ENCODE assay signal across 8 cellular contexts in genomic region chr9:122941560-122942234, GRCh38. TPM values are rescaled to one million over a fixed set of nuclear protein-coding genes. Genes with fewer than 3 reads are reported as not detected.
DNase-seq lines count a peak whose midpoint lies in the region; ATAC-seq, FAIRE-seq and TF ChIP-seq lines count a peak whose summit lies in the region.

No MANE protein-coding gene starts in this region.

- peaks cover 4% of the 10 kb centered on the region in 2 experiments for H4K20me1 ChIP-seq in H1 (replicated peaks in 1 of 2; ENCODE audit: control insufficient read depth in 1 of 2, insufficient read depth in 2 of 2, low read length in 2 of 2)

- TF ChIP-seq RAD21 in H1 (IDR thresholded peaks at IDR 0.05 in 1 of 2, conservative IDR thresholded peaks at IDR 0.05 in 1 of 2; ENCODE audit: low read depth in 2 of 2, low read length in 2 of 2), result no peak

- 13% methylated on average over 18 of the region's 18 CpGs; no CpG with 5 or more reads in 1 of the 2 experiments for WGBS in H1 (ENCODE audit: extremely low coverage in 1 of 2, insufficient coverage in 1 of 2, insufficient read length in 1 of 2, insufficient replicate concordance in 2 of 2, low coverage in 1 of 2, low lambda C conversion rate in 2 of 2, missing lambda C conversion rate in 1 of 2), 2 experiments

- no peak overlapping the region; the same call in 1 of the 2 replicates for H2AK5ac ChIP-seq in H1 (ENCODE audit: low read depth, low read length)

- H4K91ac ChIP-seq in H1 (replicated peaks; ENCODE audit: insufficient read length, low read length), result peak overlapping the region; percentile 20

- H4K5ac ChIP-seq in H1 (ENCODE audit: insufficient read length, low read depth, low read length), result peak overlapping the region; percentile 7

- TF ChIP-seq CTCF in 22Rv1 (IDR thresholded peaks at IDR 0.05) (no peak), H1 (IDR thresholded peaks at IDR 0.05; ENCODE audit: control extremely low read depth in 1 of 3, insufficient read depth in 1 of 3, low read depth in 1 of 3, low read length in 3 of 3) (no peak), mucosa of descending colon (IDR thresholded peaks at IDR 0.05) (no peak)

- H3K4me1 ChIP-seq in H1 (replicated peaks in 1 of 4; ENCODE audit: control insufficient read depth in 3 of 4, insufficient read depth in 4 of 4, low read length in 3 of 4) (peaks cover 2 to 7% (median 2%) of the 10 kb centered on the region in 4 experiments; a peak in 5 of 7 replicates), mucosa of descending colon (ENCODE audit: low read depth) (peaks cover 31% of the 10 kb centered on the region)

- no peak overlapping the region for H2BK120ac ChIP-seq in H1 (replicated peaks; ENCODE audit: low read depth, low read length)

- no peak for TF ChIP-seq EP300 in H1 (IDR thresholded peaks at IDR 0.05; ENCODE audit: borderline replicate concordance in 1 of 2, low read depth in 2 of 2, low read length in 2 of 2)

- H3K4me2 ChIP-seq in H1 (ENCODE audit: insufficient read depth in 1 of 2, low read depth in 2 of 2, low read length in 2 of 2), result peak overlapping the region; percentile 90 to 98

- H3K36me3 ChIP-seq in H1 (ENCODE audit: control insufficient read depth in 2 of 4, insufficient read depth in 4 of 4, low read length in 3 of 4) (peaks cover 2 to 14% (median 4%) of the 10 kb centered on the region in 4 experiments; a peak in 3 of 8 replicates), mucosa of descending colon (ENCODE audit: low read depth) (no peaks in the 10 kb centered on the region)

- H3K18ac ChIP-seq in H1 (ENCODE audit: extremely low read depth, low read length), result no peak overlapping the region; the same call in 1 of the 2 replicates

- CTCF ChIA-PET in H1 (lab: Charles Lee; ENCODE audit: partially characterized antibody), result no interaction called here

- no peak for TF ChIP-seq POLR2A in H1 (IDR thresholded peaks at IDR 0.05; ENCODE audit: control extremely low read depth in 1 of 2, low read depth in 2 of 2, low read length in 2 of 2)

- peak overlapping the region; percentile 99; the same call in 1 of the 2 replicates for H4K8ac ChIP-seq in H1 (ENCODE audit: extremely low read depth, insufficient read depth, low read length)

- H3K4me3 ChIP-seq in H1 (ENCODE audit: extremely low read depth in 1 of 4, insufficient read depth in 2 of 4, low read depth in 3 of 4, low read length in 4 of 4) (peak overlapping the region; percentile 83 to 93 (median 90)), mucosa of descending colon (peak overlapping the region; percentile 56)

- FAIRE-seq in GM19239 (lab: Jason Lieb, UNC), result peak; percentile 81
- FAIRE-seq in RCC 7860 (lab: Jason Lieb, UNC), result no peak
- no peak for FAIRE-seq in H1 (lab: Jason Lieb, UNC)

- no peak overlapping the region for H3K4ac ChIP-seq in H1 (replicated peaks; ENCODE audit: insufficient read length, low read depth, low read length)

- peak overlapping the region; percentile 35; the same call in 1 of the 2 replicates for H2BK12ac ChIP-seq in H1 (ENCODE audit: low read depth, low read length)

- no peak overlapping the region for H3K14ac ChIP-seq in H1 (ENCODE audit: insufficient read length)

- H3K56ac ChIP-seq in H1 (replicated peaks; ENCODE audit: insufficient read length, low read depth, low read length), result peak overlapping the region; percentile 11

- peak overlapping the region; percentile 92 to 96 (median 94) for H3K9ac ChIP-seq in H1 (replicated peaks in 1 of 4; ENCODE audit: extremely low read depth in 1 of 4, low read depth in 3 of 4, low read length in 3 of 4)

- intact Hi-C loops in mucosa of descending colon (cut with DNase I, micrococcal nuclease), result no loop called here

- H3K9me3 ChIP-seq in H1 (ENCODE audit: insufficient read depth in 2 of 2, low read depth in 1 of 2, low read length in 1 of 2) (no peaks in the 10 kb centered on the region), mucosa of descending colon (no peaks in the 10 kb centered on the region)

- peaks cover 35 to 54% of the 10 kb centered on the region in 2 experiments for H3K79me2 ChIP-seq in H1 (ENCODE audit: control insufficient read depth in 1 of 2, insufficient read depth in 2 of 2, low read length in 2 of 2)

- H3K23me2 ChIP-seq in H1 (ENCODE audit: low read depth, low read length), result peaks cover 3% of the 10 kb centered on the region

- peak overlapping the region; percentile 77 for H3K27ac ChIP-seq in 22Rv1
- peak overlapping the region; percentile 96 for H3K27ac ChIP-seq in H1 (ENCODE audit: low read depth, low read length)

- POLR2A ChIA-PET in H1 (lab: Charles Lee; ENCODE audit: partially characterized antibody), result interaction anchor here (0.7 to 6.2 kb wide), 11 partner anchors 9 to 131 kb away, joined by 3 to 79 read pairs (median 8); partner anchors contain the start of genes ZBTB26 and ZBTB6

- no peak overlapping the region for H2BK20ac ChIP-seq in H1 (ENCODE audit: low read length)

- H2BK5ac ChIP-seq in H1 (ENCODE audit: low read depth, low read length), result 0 out of 2 replicates have a peak overlapping the region, but pooled peaks have one; percentile 0

- no peaks in the 10 kb centered on the region for H3K79me1 ChIP-seq in H1 (ENCODE audit: low read depth, low read length)

- no peak overlapping the region for H2AFZ ChIP-seq in H1 (ENCODE audit: low read length)

- H3K27me3 ChIP-seq in H1 (replicated peaks in 1 of 4; ENCODE audit: control insufficient read depth in 3 of 4, extremely low read depth in 1 of 4, insufficient read depth in 3 of 4, low read length in 3 of 4), result no peaks in the 10 kb centered on the region

- no peak overlapping the region for H2BK15ac ChIP-seq in H1 (ENCODE audit: low read length)

- DNase-seq in GM19239 (ENCODE audit: insufficient read length, low spot score), result no peak
- peak; percentile 19 for DNase-seq in RCC 7860 (ENCODE audit: low spot score)
- DNase-seq in H1 (ENCODE audit: low read depth in 1 of 2, low spot score in 2 of 2), result no peak
- DNase-seq in mucosa of descending colon, result peak in 1 of 3 donors; percentile 37
- no peak for DNase-seq in foreskin melanocyte
- no peak for DNase-seq in NCI-H1092 treated with DMSO at 0.1 percent for 48 hours (lab: John Stamatoyannopoulos, UW)

- H3K23ac ChIP-seq in H1 (ENCODE audit: insufficient read length), result no peak overlapping the region

- peak; percentile 26 for ATAC-seq in mucosa of descending colon
- no peak for ATAC-seq in GM18867 (IDR thresholded peaks at IDR 0.05; ENCODE audit: unreplicated experiment)

TF ChIP-seq in H1, 55 proteins besides CTCF, POLR2A, EP300 and RAD21:
- TF ChIP-seq ZNF274 (IDR thresholded peaks at IDR 0.05; ENCODE audit: borderline replicate concordance, extremely low read depth, low read length) (no peak), SAP30 (IDR thresholded peaks at IDR 0.05; ENCODE audit: insufficient read depth, insufficient replicate concordance, low read length) (peak; percentile 55), POU5F1 (IDR thresholded peaks at IDR 0.05; ENCODE audit: low read depth, low read length) (no peak), SIN3A (conservative IDR thresholded peaks at IDR 0.05 in 1 of 2, IDR thresholded peaks at IDR 0.05 in 1 of 2; ENCODE audit: low read depth in 1 of 2, low read length in 2 of 2) (peak; percentile 69 to 72; a peak in 3 of 4 replicates)

RNA-seq across cellular contexts. Expression of gene RABGAP1, which starts 0.9 kb away (rescaled TPM):
- total RNA-seq in H1 (2021; fragmentation: NEBNext Ultra II Directional; extraction: Animal tissue kit (Norgen Biotek cat#: 25700)), result 33.3 and 38.3 TPM in 2 replicates
- polyA plus RNA-seq in H1 (2011; rRNA removed), result 11.6 and 15.7 TPM in 2 replicates
- polyA plus RNA-seq in H1 (2011; cell fraction: cytosol; rRNA removed), result 18.2 TPM
- 22.4 TPM for polyA plus RNA-seq in H1 (2011; cell fraction: nucleus; rRNA removed)
- polyA plus RNA-seq in H1 (2012, experiment 1 of 2), result 16.5 to 24.2 TPM (median 19.1 TPM) in 4 replicates
- 2.3 TPM for polyA plus RNA-seq in H1 (2012, experiment 2 of 2)
- polyA plus RNA-seq in H1 (2013, experiment 1 of 2), result 16.0 TPM
- polyA plus RNA-seq in H1 (2013, experiment 2 of 2), result 14.6 TPM
- 80.1 and 101 TPM in 2 replicates for polyA minus RNA-seq in H1 (2011; rRNA and poly(A)+ RNA removed)
- polyA minus RNA-seq in H1 (2011; cell fraction: cytosol; rRNA and poly(A)+ RNA removed), result 23.4 TPM
- 142 TPM for polyA minus RNA-seq in H1 (2011; cell fraction: nucleus; rRNA and poly(A)+ RNA removed)
- total RNA-seq in mucosa of descending colon, result 100 to 1,000 TPM in 1 of 3 donors, 10 to 100 TPM in 2; 54.5 to 130 (median 55.9) TPM

RNA-seq across cellular contexts. Expression of gene ZBTB26, which starts 10.4 kb away (rescaled TPM):
- 7.3 and 7.4 TPM in 2 replicates for total RNA-seq in H1 (2021; fragmentation: NEBNext Ultra II Directional; extraction: Animal tissue kit (Norgen Biotek cat#: 25700))
- polyA plus RNA-seq in H1 (2011; rRNA removed), result 3.6 and 5.7 TPM in 2 replicates
- polyA plus RNA-seq in H1 (2011; cell fraction: cytosol; rRNA removed), result 6.2 TPM
- polyA plus RNA-seq in H1 (2011; cell fraction: nucleus; rRNA removed), result 5.3 TPM
- 4.5 to 7.7 TPM (median 5.6 TPM) in 4 replicates for polyA plus RNA-seq in H1 (2012, experiment 1 of 2)
- 0.42 TPM for polyA plus RNA-seq in H1 (2012, experiment 2 of 2)
- 6.5 TPM for polyA plus RNA-seq in H1 (2013, experiment 1 of 2)
- 5.9 TPM for polyA plus RNA-seq in H1 (2013, experiment 2 of 2)
- 8.5 and 9.5 TPM in 2 replicates for polyA minus RNA-seq in H1 (2011; rRNA and poly(A)+ RNA removed)
- polyA minus RNA-seq in H1 (2011; cell fraction: cytosol; rRNA and poly(A)+ RNA removed), result 5.1 TPM
- 11.5 TPM for polyA minus RNA-seq in H1 (2011; cell fraction: nucleus; rRNA and poly(A)+ RNA removed)
- 10 to 100 TPM in 1 of 3 donors, 1 to 10 TPM in 2; 5.0 to 11.2 (median 5.1) TPM for total RNA-seq in mucosa of descending colon

RNA-seq across cellular contexts. Expression of gene ZBTB6, which starts 28.6 kb away (rescaled TPM):
- total RNA-seq in H1 (2021; fragmentation: NEBNext Ultra II Directional; extraction: Animal tissue kit (Norgen Biotek cat#: 25700)), result 9.3 and 10.0 TPM in 2 replicates
- 1.6 and 2.0 TPM in 2 replicates for polyA plus RNA-seq in H1 (2011; rRNA removed)
- polyA plus RNA-seq in H1 (2011; cell fraction: cytosol; rRNA removed), result 3.3 TPM
- polyA plus RNA-seq in H1 (2011; cell fraction: nucleus; rRNA removed), result 1.1 TPM
- polyA plus RNA-seq in H1 (2012, experiment 1 of 2), result 3.1 to 5.7 TPM (median 3.7 TPM) in 4 replicates
- polyA plus RNA-seq in H1 (2012, experiment 2 of 2), result 0.31 TPM
- 6.2 TPM for polyA plus RNA-seq in H1 (2013, experiment 1 of 2)
- 5.7 TPM for polyA plus RNA-seq in H1 (2013, experiment 2 of 2)
- polyA minus RNA-seq in H1 (2011; rRNA and poly(A)+ RNA removed), result 7.8 and 11.4 TPM in 2 replicates
- 4.8 TPM for polyA minus RNA-seq in H1 (2011; cell fraction: cytosol; rRNA and poly(A)+ RNA removed)
- 10.0 TPM for polyA minus RNA-seq in H1 (2011; cell fraction: nucleus; rRNA and poly(A)+ RNA removed)
- total RNA-seq in mucosa of descending colon, result 1 to 10 TPM; 6.5 to 8.0 (median 7.9) TPM

RNA-seq across cellular contexts. Expression of gene RC3H2, which starts 36.5 kb away (rescaled TPM):
- total RNA-seq in H1 (2021; fragmentation: NEBNext Ultra II Directional; extraction: Animal tissue kit (Norgen Biotek cat#: 25700)), result 38.4 and 40.0 TPM in 2 replicates
- 7.9 and 11.2 TPM in 2 replicates for polyA plus RNA-seq in H1 (2011; rRNA removed)
- polyA plus RNA-seq in H1 (2011; cell fraction: cytosol; rRNA removed), result 11.4 TPM
- 14.0 TPM for polyA plus RNA-seq in H1 (2011; cell fraction: nucleus; rRNA removed)
- polyA plus RNA-seq in H1 (2012, experiment 1 of 2), result 11.2 to 18.9 TPM (median 16.9 TPM) in 4 replicates
- 3.5 TPM for polyA plus RNA-seq in H1 (2012, experiment 2 of 2)
- 23.3 TPM for polyA plus RNA-seq in H1 (2013, experiment 1 of 2)
- polyA plus RNA-seq in H1 (2013, experiment 2 of 2), result 25.2 TPM
- 78.4 and 100 TPM in 2 replicates for polyA minus RNA-seq in H1 (2011; rRNA and poly(A)+ RNA removed)
- 37.8 TPM for polyA minus RNA-seq in H1 (2011; cell fraction: cytosol; rRNA and poly(A)+ RNA removed)
- polyA minus RNA-seq in H1 (2011; cell fraction: nucleus; rRNA and poly(A)+ RNA removed), result 70.4 TPM
- 10 to 100 TPM; 32.0 to 56.3 (median 33.0) TPM for total RNA-seq in mucosa of descending colon
